20 cellular contexts compared by ENCODE assay signal in the genomic region with DNA sequence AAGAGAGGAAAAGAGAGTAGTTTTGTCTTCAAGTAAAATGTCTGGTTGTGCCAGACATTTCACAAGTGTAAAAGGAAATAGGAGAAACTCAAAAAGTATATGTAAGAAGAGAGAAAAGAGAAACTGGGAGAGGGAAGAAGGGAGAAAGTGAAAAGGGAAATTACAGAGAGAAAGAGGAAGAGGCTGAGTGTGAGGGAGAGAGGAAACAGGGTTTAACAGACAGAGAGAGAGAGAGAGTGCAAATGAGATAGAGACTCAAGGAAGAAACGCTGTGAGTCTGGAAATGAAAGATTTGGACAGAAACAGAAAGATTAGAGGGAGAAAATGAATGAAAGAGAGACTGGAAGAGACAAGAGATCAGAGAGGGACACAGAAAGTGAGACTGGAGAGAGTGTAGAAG.
"Had no signal": no experiment of that assay in that cellular context is flagged by ENCODE, and none has a peak within 500 bp of the region (broad histone marks: within the 10 kb centered on the region; RNA-seq: fewer than 3 reads in every experiment).

No MANE protein-coding gene starts in this region.

- DNase-seq: activated CD4-positive, alpha-beta T cell treated with anti-CD3 and anti-CD28 coated beads, Interleukin-2, amount 50 U/mL, for 4 hours; activated CD8-positive, alpha-beta memory T cell treated with anti-CD3 and anti-CD28 coated beads, Interleukin-2, amount 10 ng/mL, durations not matched to agents 7 days and 5 days; activated effector memory CD4-positive, alpha-beta T cell treated with anti-CD3 and anti-CD28 coated beads, Interleukin-2, amount 50 U/mL, for 16 hours; activated T-cell treated with anti-CD3 and anti-CD28 coated beads, Interleukin-2, amount 50 U/mL, for 4 hours; brain microvascular endothelial cell; cerebellar nuclear complex; effector memory CD8-positive, alpha-beta T cell; gastrocnemius medialis; heart right ventricle; islet precursor cell; left lung; mesenchymal stem cell; pancreas; stimulated activated CD4-positive, alpha-beta T cell treated with anti-CD3 and anti-CD28 coated beads, Interleukin-4, amount 100 ng/mL, for 1 hour had no signal

- H3K4me1 Mint-ChIP-seq: activated CD8-positive, alpha-beta memory T cell treated with anti-CD3 and anti-CD28 coated beads, Interleukin-2, amount 10 ng/mL, durations not matched to agents 7 days and 5 days; nephron had no signal

- H3K27ac Mint-ChIP-seq: activated CD8-positive, alpha-beta memory T cell treated with anti-CD3 and anti-CD28 coated beads, Interleukin-2, amount 10 ng/mL, durations not matched to agents 7 days and 5 days; activated naive CD8-positive, alpha-beta T cell; dendritic cell treated with granulocyte-macrophage colony-stimulating factor and Interleukin-4, amounts not matched to agents 40 ng/mL and 50 ng/mL, for 4 days; effector memory CD8-positive, alpha-beta T cell; nephron; stimulated activated naive CD8-positive, alpha-beta T cell treated with anti-CD3 and anti-CD28 coated beads, Interleukin-15, Interleukin-2, amounts not matched to agents 100 ng/mL and 50 ng/mL, for 24 hours had no signal

- H3K27ac ChIP-seq: brain microvascular endothelial cell, epithelial cell of prostate, gastrocnemius medialis, heart right ventricle, left lung, pancreas, thoracic aorta had no signal

- H3K4me3 Mint-ChIP-seq: activated CD8-positive, alpha-beta memory T cell treated with anti-CD3 and anti-CD28 coated beads, Interleukin-2, amount 10 ng/mL, durations not matched to agents 7 days and 5 days; activated naive CD8-positive, alpha-beta T cell; activated T-cell treated with anti-CD3 and anti-CD28 coated beads, Interleukin-2, amount 50 U/mL, for 4 hours; dendritic cell treated with granulocyte-macrophage colony-stimulating factor and Interleukin-4, amounts not matched to agents 40 ng/mL and 50 ng/mL, for 4 days; effector memory CD8-positive, alpha-beta T cell; nephron; stimulated activated naive CD8-positive, alpha-beta T cell treated with anti-CD3 and anti-CD28 coated beads, Interleukin-15, Interleukin-2, amounts not matched to agents 100 ng/mL and 50 ng/mL, for 24 hours had no signal

- H3K27me3 Mint-ChIP-seq: activated CD8-positive, alpha-beta memory T cell treated with anti-CD3 and anti-CD28 coated beads, Interleukin-2, amount 10 ng/mL, durations not matched to agents 7 days and 5 days; activated naive CD8-positive, alpha-beta T cell; dendritic cell treated with granulocyte-macrophage colony-stimulating factor and Interleukin-4, amounts not matched to agents 40 ng/mL and 50 ng/mL, for 4 days; effector memory CD8-positive, alpha-beta T cell; stimulated activated naive CD8-positive, alpha-beta T cell treated with anti-CD3 and anti-CD28 coated beads, Interleukin-15, Interleukin-2, amounts not matched to agents 100 ng/mL and 50 ng/mL, for 24 hours had no signal

- H3K36me3 Mint-ChIP-seq: activated CD8-positive, alpha-beta memory T cell treated with anti-CD3 and anti-CD28 coated beads, Interleukin-2, amount 10 ng/mL, durations not matched to agents 7 days and 5 days; activated naive CD8-positive, alpha-beta T cell had no signal

- H3K4me3 ChIP-seq: gastrocnemius medialis, heart right ventricle, left lung, pancreas, thoracic aorta had no signal

- H3K27me3 ChIP-seq: brain microvascular endothelial cell, gastrocnemius medialis, heart right ventricle, left lung, pancreas had no signal
